Comparison of ENCODE assay signal across 8 cellular contexts in the genomic region with DNA sequence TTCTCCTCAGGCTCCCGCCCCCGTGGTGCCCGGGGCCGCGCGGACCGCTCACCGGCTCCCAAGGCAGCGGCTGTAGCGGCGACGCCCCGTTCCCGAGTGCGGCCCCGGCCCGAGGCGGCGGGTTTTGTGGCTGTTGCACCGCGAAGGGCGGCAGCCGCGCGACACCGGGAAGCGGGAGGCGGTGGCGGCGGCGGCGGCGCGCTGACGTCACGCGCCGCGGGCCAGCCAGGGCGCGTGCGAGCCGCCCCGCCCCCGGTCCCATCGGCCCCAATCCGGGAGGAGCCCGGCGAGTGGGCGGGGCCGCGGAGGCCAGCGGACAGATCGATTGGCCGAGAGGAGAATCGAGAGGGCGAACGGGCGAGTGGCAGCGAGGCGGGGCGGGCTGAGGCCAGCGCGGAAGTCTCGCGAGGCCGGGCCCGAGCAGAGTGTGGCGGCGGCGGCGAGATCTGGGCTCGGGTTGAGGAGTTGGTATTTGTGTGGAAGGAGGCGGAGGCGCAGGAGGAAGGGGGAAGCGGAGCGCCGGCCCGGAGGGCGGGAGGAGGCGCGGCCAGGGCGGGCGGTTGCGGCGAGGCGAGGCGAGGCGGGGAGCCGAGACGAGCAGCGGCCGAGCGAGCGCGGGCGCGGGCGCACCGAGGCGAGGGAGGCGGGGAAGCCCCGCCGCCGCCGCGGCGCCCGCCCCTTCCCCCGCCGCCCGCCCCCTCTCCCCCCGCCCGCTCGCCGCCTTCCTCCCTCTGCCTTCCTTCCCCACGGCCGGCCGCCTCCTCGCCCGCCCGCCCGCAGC. TPM values are rescaled to one million over a fixed set of nuclear protein-coding genes. Genes with fewer than 3 reads are reported as not detected.
A peak's percentile ranks its signal among the peaks of the same experiment; 100 is the strongest.
DNase-seq lines count a peak whose midpoint lies in the region; ATAC-seq, FAIRE-seq and TF ChIP-seq lines count a peak whose summit lies in the region.

A gene (plus strand): TSS at position 726 of the 781 bp plus-strand sequence. CDS start 101 bp downstream, outside the sequence.

- H3K79me2 ChIP-seq in OCI-LY7 (ENCODE audit: insufficient read depth, low read depth, low read length) (peaks cover 89% of the 10 kb centered on the region), endothelial cell of umbilical vein (ENCODE audit: control insufficient read depth, insufficient read depth, low read length) (peaks cover 87% of the 10 kb centered on the region)

- H3K14ac ChIP-seq in IMR-90 (replicated peaks; ENCODE audit: low read depth, low read length), result peak within 1 kb of the TSS; percentile 97

- H3K4me2 ChIP-seq in IMR-90 (ENCODE audit: low read depth, low read length), result peak within 1 kb of the TSS; percentile 94
- H3K4me2 ChIP-seq in OCI-LY7 (ENCODE audit: low read length), result peak within 1 kb of the TSS; percentile 86
- H3K4me2 ChIP-seq in endothelial cell of umbilical vein (ENCODE audit: insufficient read depth, low read length), result peak within 1 kb of the TSS; percentile 96

- TF ChIP-seq CTCF in IMR-90 (conservative IDR thresholded peaks at IDR 0.05; ENCODE audit: low read depth, low read length) (no peak), OCI-LY7 (conservative IDR thresholded peaks at IDR 0.05; ENCODE audit: low read length) (no peak), endothelial cell of umbilical vein (IDR thresholded peaks at IDR 0.05; ENCODE audit: extremely low read depth in 1 of 2, insufficient read depth in 1 of 2, low read depth in 1 of 2, low read length in 2 of 2) (no peak)

- peak; percentile 89 for DNase-seq in DMS114 treated with DMSO at 0.1 percent for 48 hours (lab: John Stamatoyannopoulos, UW; ENCODE audit: unreplicated experiment)
- peak; percentile 96 for DNase-seq in IMR-90
- peak; percentile 99 for DNase-seq in OCI-LY7 (ENCODE audit: low spot score)
- DNase-seq in activated T-cell treated with anti-CD3 and anti-CD28 coated beads for 1 hour (ENCODE audit: low read depth), result peak; percentile 99
- DNase-seq in endothelial cell of umbilical vein (ENCODE audit: low read depth, low spot score), result peak; percentile 98
- peak; percentile 98 to 100 for DNase-seq in stimulated activated CD8-positive, alpha-beta memory T cell treated with anti-CD3 and anti-CD28 coated beads, Interleukin-2, amount 100 ng/mL, for 48 hours (ENCODE audit: low read depth in 2 of 2)

- H2AK5ac ChIP-seq in IMR-90 (ENCODE audit: low read depth, low read length), result peak within 1 kb of the TSS; percentile 93

- H2BK20ac ChIP-seq in IMR-90 (ENCODE audit: low read depth, low read length), result no peak within 1 kb of the TSS

- peak; percentile 95 for TF ChIP-seq POLR2A in IMR-90 (IDR thresholded peaks at IDR 0.05; ENCODE audit: low read depth, low read length)
- peak; percentile 54 for TF ChIP-seq POLR2A in endothelial cell of umbilical vein (IDR thresholded peaks at IDR 0.05; ENCODE audit: low read depth, low read length)

- dilution Hi-C loops in IMR-90 (cut with HindIII; ENCODE audit: low sequenced_read_pairs, unreplicated experiment) (no loop called here), endothelial cell of umbilical vein (cut with MboI; ENCODE audit: extremely low pct_ligation_motif_present, low sequenced_read_pairs) (no loop called here)

- no peak for TF ChIP-seq RAD21 in IMR-90 (IDR thresholded peaks at IDR 0.05; ENCODE audit: low read length)

- no peak within 1 kb of the TSS for H2BK15ac ChIP-seq in IMR-90 (ENCODE audit: low read depth, low read length)

- H2AK9ac ChIP-seq in IMR-90 (replicated peaks; ENCODE audit: low read depth, low read length, poor library complexity), result peak within 1 kb of the TSS; percentile 97

- H3K36me3 ChIP-seq in IMR-90 (ENCODE audit: control insufficient read depth, insufficient read depth, low read length), result no peaks in the 10 kb centered on the region
- peaks cover 77% of the 10 kb centered on the region for H3K36me3 ChIP-seq in OCI-LY7 (ENCODE audit: insufficient read depth, low read length)
- no peaks in the 10 kb centered on the region for H3K36me3 ChIP-seq in endothelial cell of umbilical vein (ENCODE audit: control insufficient read depth in 2 of 2, extremely low read depth in 1 of 2, insufficient read depth in 2 of 2, low read length in 2 of 2)

- peaks cover 3% of the 10 kb centered on the region; the same call in 1 of the 2 replicates for H3K4me1 ChIP-seq in IMR-90 (ENCODE audit: control insufficient read depth, insufficient read depth, low read length)
- H3K4me1 ChIP-seq in OCI-LY7 (ENCODE audit: insufficient read depth, low read length, poor library complexity, severe bottlenecking), result peaks cover 56% of the 10 kb centered on the region
- H3K4me1 ChIP-seq in endothelial cell of umbilical vein (ENCODE audit: control insufficient read depth, extremely low read depth, insufficient read depth, low read length), result peaks cover 22% of the 10 kb centered on the region
- H3K4me1 ChIP-seq in mononuclear cell (ENCODE audit: insufficient read depth, low read length), result peaks cover 62% of the 10 kb centered on the region

- H4K91ac ChIP-seq in IMR-90 (ENCODE audit: insufficient read depth, low read depth, low read length), result peak within 1 kb of the TSS; percentile 88

- peak within 1 kb of the TSS; percentile 82 to 84; a peak in 2 of 4 replicates for H4K8ac ChIP-seq in IMR-90 (ENCODE audit: low read depth in 2 of 2, low read length in 2 of 2)

- H3K18ac ChIP-seq in IMR-90 (ENCODE audit: low read depth, low read length), result peak within 1 kb of the TSS; percentile 94

- CTCF ChIA-PET in IMR-90 (lab: Yijun Ruan, JAX) (no interaction called here), OCI-LY7 (lab: Charles Lee; ENCODE audit: unreplicated experiment) (no interaction called here), endothelial cell of umbilical vein (lab: Charles Lee) (interaction anchor here (1.0 to 1.2 kb wide), 2 partner anchors 46 to 131 kb away, joined by 3 to 5 read pairs; no protein-coding TSS in a partner anchor)

- ATAC-seq in GM21529 (IDR thresholded peaks at IDR 0.05; ENCODE audit: unreplicated experiment) (peak; percentile 75), IMR-90 (ENCODE audit: low read depth) (peak; percentile 82)

- H3K27ac ChIP-seq in IMR-90 (ENCODE audit: insufficient read depth, low read length), result peak within 1 kb of the TSS; percentile 99
- H3K27ac ChIP-seq in OCI-LY7 (ENCODE audit: low read depth, low read length, poor library complexity, severe bottlenecking), result peak within 1 kb of the TSS; percentile 98
- peak within 1 kb of the TSS; percentile 92 for H3K27ac ChIP-seq in endothelial cell of umbilical vein (ENCODE audit: insufficient read depth, low read depth, low read length)

- BruUV-seq in IMR-90 (replicated peaks; lab: Mats Ljungman, UMichigan) (no TSS peak), OCI-LY7 (replicated peaks; lab: Mats Ljungman, UMichigan) (no TSS peak), endothelial cell of umbilical vein (replicated peaks; lab: Mats Ljungman, UMichigan) (no TSS peak)

- 0% methylated on average over 28 of the region's 123 CpGs; no CpG with 5 or more reads in 1 of the 2 experiments for WGBS in IMR-90 (ENCODE audit: extremely low coverage in 2 of 2, insufficient read length in 1 of 2), 2 experiments

- no peaks in the 10 kb centered on the region for H3K9me2 ChIP-seq in OCI-LY7 (ENCODE audit: insufficient read depth, low read length)

- intact Hi-C loops in IMR-90 (cut with micrococcal nuclease), result no loop called here
- intact Hi-C loops in OCI-LY7 (cut with micrococcal nuclease; ENCODE audit: unreplicated experiment), result loop anchor here (5.0 kb wide), 2 partner anchors 81 to 171 kb away; a partner anchor contains a TSS
- intact Hi-C loops in endothelial cell of umbilical vein (cut with micrococcal nuclease), result loop anchor here (1.0 to 5.0 kb wide), 3 partner anchors 68 to 266 kb away; a partner anchor contains a TSS

- peak within 1 kb of the TSS; percentile 94 for H2AFZ ChIP-seq in IMR-90 (replicated peaks; ENCODE audit: low read length, poor library complexity)
- peak within 1 kb of the TSS; percentile 39; the same call in 1 of the 2 replicates for H2AFZ ChIP-seq in OCI-LY7 (ENCODE audit: low read length)
- H2AFZ ChIP-seq in endothelial cell of umbilical vein (ENCODE audit: low read depth, low read length), result peak within 1 kb of the TSS; percentile 44

- H3K9ac ChIP-seq in IMR-90 (ENCODE audit: low read depth, low read length) (peak within 1 kb of the TSS; percentile 99), endothelial cell of umbilical vein (replicated peaks; ENCODE audit: extremely low read depth, insufficient read depth, low read length) (peak within 1 kb of the TSS; percentile 97)

- FAIRE-seq in endothelial cell of umbilical vein (lab: Jason Lieb, UNC), result peak; percentile 86

- H4K20me1 ChIP-seq in IMR-90 (ENCODE audit: insufficient read depth, low read length) (peaks cover 82% of the 10 kb centered on the region), OCI-LY7 (ENCODE audit: insufficient read depth, low read length) (peaks cover 48% of the 10 kb centered on the region), endothelial cell of umbilical vein (replicated peaks; ENCODE audit: control insufficient read depth, extremely low read depth, insufficient read depth, low read length) (peaks cover 11% of the 10 kb centered on the region)

- 0 out of 2 replicates have a peak within 1 kb of the TSS, but pooled peaks have one; percentile 46 for H2BK120ac ChIP-seq in IMR-90 (ENCODE audit: low read depth, low read length)

- H3K27me3 ChIP-seq in IMR-90 (ENCODE audit: control insufficient read depth, insufficient read depth, low read length) (no peaks in the 10 kb centered on the region), endothelial cell of umbilical vein (ENCODE audit: control insufficient read depth in 2 of 2, insufficient read depth in 2 of 2, low read length in 2 of 2) (no peaks in the 10 kb centered on the region), mononuclear cell (ENCODE audit: insufficient read depth, low read length) (no peaks in the 10 kb centered on the region)

- peak within 1 kb of the TSS; percentile 87 for H4K5ac ChIP-seq in IMR-90 (ENCODE audit: low read depth, low read length)

- H3K4ac ChIP-seq in IMR-90 (ENCODE audit: low read depth, low read length), result peak within 1 kb of the TSS; percentile 93

- H2BK5ac ChIP-seq in IMR-90 (ENCODE audit: low read depth, low read length, poor library complexity, severe bottlenecking), result peak within 1 kb of the TSS; percentile 97

- peak within 1 kb of the TSS; percentile 92 for H3K23ac ChIP-seq in IMR-90 (ENCODE audit: low read depth, low read length)

- peak within 1 kb of the TSS; percentile 100 for H3K4me3 ChIP-seq in IMR-90 (ENCODE audit: insufficient read depth, low read depth, low read length)
- H3K4me3 ChIP-seq in OCI-LY7 (ENCODE audit: low read depth, low read length, poor library complexity, severe bottlenecking), result peak within 1 kb of the TSS; percentile 100
- peak within 1 kb of the TSS; percentile 72 to 100 (median 99) for H3K4me3 ChIP-seq in endothelial cell of umbilical vein (replicated peaks in 1 of 3; ENCODE audit: insufficient read depth in 1 of 3, low read depth in 1 of 3, low read length in 3 of 3)
- H3K4me3 ChIP-seq in mononuclear cell (ENCODE audit: low read length), result peak within 1 kb of the TSS; percentile 94

- peak within 1 kb of the TSS; percentile 71 for H3K56ac ChIP-seq in IMR-90 (ENCODE audit: extremely low read depth, insufficient read depth, low read length)

- POLR2A ChIA-PET in IMR-90 (lab: Charles Lee; ENCODE audit: unreplicated experiment) (no interaction called here), OCI-LY7 (lab: Charles Lee) (no interaction called here), endothelial cell of umbilical vein (lab: Charles Lee) (no interaction called here)

- in situ Hi-C loops in IMR-90 (cut with MboI; ENCODE audit: low sequenced_read_pairs), result no loop called here

- H3K9me1 ChIP-seq in IMR-90 (ENCODE audit: insufficient read depth, low read length) (peaks cover 3% of the 10 kb centered on the region; the same call in 1 of the 2 replicates), endothelial cell of umbilical vein (replicated peaks; ENCODE audit: control insufficient read depth, extremely low read depth, insufficient read depth, low read length) (no peaks in the 10 kb centered on the region)

- H3K79me1 ChIP-seq in IMR-90 (ENCODE audit: low read depth in 1 of 2, low read length in 2 of 2), result peaks cover 0 to 31% of the 10 kb centered on the region in 2 experiments; a peak in 3 of 4 replicates

- H3K9me3 ChIP-seq in IMR-90 (ENCODE audit: control insufficient read depth, insufficient read depth, low read length), result no peaks in the 10 kb centered on the region
- no peaks in the 10 kb centered on the region for H3K9me3 ChIP-seq in OCI-LY7 (ENCODE audit: low read length)
- H3K9me3 ChIP-seq in endothelial cell of umbilical vein (replicated peaks; ENCODE audit: control insufficient read depth, insufficient read depth, low read length), result no peaks in the 10 kb centered on the region
- H3K9me3 ChIP-seq in mononuclear cell (ENCODE audit: low read depth, low read length), result no peaks in the 10 kb centered on the region

RNA-seq across cellular contexts. Expression of the gene that starts here (rescaled TPM):
- total RNA-seq in IMR-90 (2012; rRNA removed) (26.7 and 29.9 TPM in 2 replicates), OCI-LY7 (2022) (137 and 140 TPM in 2 replicates), endothelial cell of umbilical vein (71.0 and 78.6 TPM in 2 replicates), mononuclear cell (80.5 TPM)
- polyA plus RNA-seq in IMR-90 (2012; rRNA removed) (21.1 and 21.7 TPM in 2 replicates), endothelial cell of umbilical vein (18.6 and 23.5 TPM in 2 replicates)
- 14.4 and 15.6 TPM in 2 replicates for polyA plus RNA-seq in IMR-90 (2012; cell fraction: cytosol; rRNA removed)
- polyA plus RNA-seq in IMR-90 (2012; cell fraction: nucleus; rRNA removed; ENCODE audit: low replicate concordance), result 20.1 and 46.1 TPM in 2 replicates
- total RNA-seq in OCI-LY7 (2014; rRNA removed; shearing (Covaris generic)), result 59.9 and 69.2 TPM in 2 replicates
- 24.3 and 27.6 TPM in 2 replicates for polyA plus RNA-seq in endothelial cell of umbilical vein (2011; cell fraction: cytosol; rRNA removed)
- polyA plus RNA-seq in endothelial cell of umbilical vein (2011; cell fraction: nucleus; rRNA removed), result 36.4 and 39.8 TPM in 2 replicates
- 42.9 and 57.4 TPM in 2 replicates for polyA plus RNA-seq in endothelial cell of umbilical vein (2012)
- polyA minus RNA-seq in endothelial cell of umbilical vein, result 27.8 and 31.4 TPM in 2 replicates
- 33.1 TPM for polyA minus RNA-seq in endothelial cell of umbilical vein (2011; cell fraction: cytosol; rRNA and poly(A)+ RNA removed)
- 22.2 and 27.0 TPM in 2 replicates for polyA minus RNA-seq in endothelial cell of umbilical vein (2011; cell fraction: nucleus; rRNA and poly(A)+ RNA removed)

Comparison
In these comparisons a context has a peak if more than half of its experiments do, and no peak if none do; other contexts are left out.
1. Peak in every context shown above with its lines: DNase-seq, ATAC-seq, H3K4me3 ChIP-seq and H3K27ac ChIP-seq.
2. H2AFZ ChIP-seq: peak in every context shown above with its lines; median percentile 94 in IMR-90; 44 in endothelial cell of umbilical vein; 39 in OCI-LY7.